ENCODE assay signal across 20 cellular contexts in the genomic region with DNA sequence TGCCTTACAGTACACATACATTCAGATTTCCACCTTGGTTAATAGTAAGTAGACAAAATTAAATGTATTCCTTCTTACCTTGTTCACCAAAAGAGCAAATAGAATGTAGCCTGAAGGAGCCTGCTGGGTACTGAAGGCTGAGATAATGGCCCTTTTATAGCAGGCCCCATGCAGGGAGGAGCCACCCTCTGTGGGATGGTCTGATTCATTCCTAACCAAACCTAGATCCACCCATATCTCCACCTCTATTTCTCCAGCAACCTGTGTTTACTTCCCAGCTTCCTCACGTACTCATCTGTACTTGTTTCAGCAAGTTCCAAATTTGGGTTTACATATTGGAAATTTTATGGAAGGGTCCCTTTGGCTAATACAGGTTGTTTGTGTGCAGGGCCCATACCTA. TPM values are rescaled to one million over a fixed set of nuclear protein-coding genes. Genes with fewer than 3 reads are reported as not detected.
DNase-seq lines count a peak whose midpoint lies in the region; ATAC-seq and TF ChIP-seq lines count a peak whose summit lies in the region.
"Had no signal": no experiment of that assay in that cellular context is flagged by ENCODE, and none has a peak within 500 bp of the region (broad histone marks: within the 10 kb centered on the region; RNA-seq: fewer than 3 reads in every experiment).

A gene (minus strand): TSS at position 129 of the 400 bp plus-strand sequence. CDS start 9,783 bp downstream, outside the sequence.

- H3K79me2 ChIP-seq in HCT116 (ENCODE audit: insufficient read depth, low read length) (no peaks in the 10 kb centered on the region), PC-3 (ENCODE audit: low read length) (no peaks in the 10 kb centered on the region)

- no peak for TF ChIP-seq RAD21 in HCT116 (IDR thresholded peaks at IDR 0.05; ENCODE audit: low read depth)

- H3K27ac Mint-ChIP-seq in nephron progenitor cell: no peak within 1 kb of the TSS

- peaks cover 57% of the 10 kb centered on the region for H3K9me3 Mint-ChIP-seq in nephron progenitor cell

- TF ChIP-seq CTCF in HCT116 (IDR thresholded peaks at IDR 0.05 in 2 of 3, conservative IDR thresholded peaks at IDR 0.05 in 1 of 3; ENCODE audit: borderline replicate concordance in 1 of 3, insufficient read depth in 1 of 3, low read depth in 2 of 3, low read length in 2 of 3) (no peak), PC-3 (conservative IDR thresholded peaks at IDR 0.05; ENCODE audit: low read depth, low read length) (no peak), nephron progenitor cell (IDR thresholded peaks at IDR 0.05) (no peak)

- ATAC-seq in HCT116 (peak; percentile 49; the same call in 1 of the 2 replicates), PC-3 (peak; percentile 59), HG02938 (IDR thresholded peaks at IDR 0.05; ENCODE audit: unreplicated experiment) (no peak), GM21576 (IDR thresholded peaks at IDR 0.05; ENCODE audit: unreplicated experiment) (no peak)

- H3K36me3 Mint-ChIP-seq in nephron progenitor cell (ENCODE audit: low read depth): no peaks in the 10 kb centered on the region

- no peaks in the 10 kb centered on the region for H3F3A ChIP-seq in PC-3 (ENCODE audit: low read length, unreplicated experiment)

- CTCF ChIA-PET in HCT116 (lab: Charles Lee) (no interaction called here), PC-3 (lab: Charles Lee) (no interaction called here)

- no TSS peak for BruUV-seq in HCT116 (replicated peaks; lab: Mats Ljungman, UMichigan)
- no TSS peak for BruUV-seq in PC-3 (replicated peaks; lab: Mats Ljungman, UMichigan)

- H3K4me3 ChIP-seq in HCT116 (replicated peaks in 1 of 2; ENCODE audit: low read depth in 1 of 2, low read length in 2 of 2): no peak within 1 kb of the TSS
- no peak within 1 kb of the TSS for H3K4me3 ChIP-seq in PC-3 (ENCODE audit: low read length)
- H3K4me3 ChIP-seq: PC-9 had no signal

- RAD21 ChIA-PET in HCT116 (lab: Charles Lee; ENCODE audit: low non-redundant PET in 1 of 2, low total read pairs in 2 of 2, uncharacterized antibody in 2 of 2, unreplicated experiment in 2 of 2): no interaction called here

- POLR2A ChIA-PET in HCT116 (lab: Charles Lee) (no interaction called here), PC-3 (lab: Charles Lee; ENCODE audit: unreplicated experiment) (no interaction called here)

- H4K20me1 ChIP-seq in HCT116 (ENCODE audit: insufficient read depth) (no peaks in the 10 kb centered on the region), PC-3 (ENCODE audit: low read length) (no peaks in the 10 kb centered on the region)

- H3K4me1 ChIP-seq in HCT116 (ENCODE audit: control insufficient read depth in 1 of 2, insufficient read depth in 2 of 2, low read length in 2 of 2): no peaks in the 10 kb centered on the region
- no peaks in the 10 kb centered on the region for H3K4me1 ChIP-seq in PC-3 (ENCODE audit: insufficient read depth, low read length)

- no peak for TF ChIP-seq POLR2A in HCT116 (IDR thresholded peaks at IDR 0.05; ENCODE audit: borderline replicate concordance, extremely low read depth, insufficient read depth, insufficient read length)

- H3K27ac ChIP-seq in HCT116 (ENCODE audit: low read depth, low read length) (no peak within 1 kb of the TSS), PC-3 (ENCODE audit: low read length) (no peak within 1 kb of the TSS), epithelial cell of prostate (no peak within 1 kb of the TSS)
- H3K27ac ChIP-seq: PC-9 had no signal

- no peaks in the 10 kb centered on the region for H3K9me3 ChIP-seq in HCT116 (ENCODE audit: control insufficient read depth in 1 of 2, insufficient read depth in 1 of 2, low read depth in 1 of 2, low read length in 2 of 2)
- no peaks in the 10 kb centered on the region for H3K9me3 ChIP-seq in PC-3 (ENCODE audit: low read length)

- H3K9ac ChIP-seq in HCT116 (ENCODE audit: low read length) (no peak within 1 kb of the TSS), PC-3 (ENCODE audit: low read length) (no peak within 1 kb of the TSS)

- DNase-seq in HCT116 (ENCODE audit: low read depth, low spot score): no peak
- no peak for DNase-seq in PC-3
- peak; percentile 40 for DNase-seq in epithelial cell of prostate (ENCODE audit: low read depth, low spot score)
- peak; percentile 34 for DNase-seq in myocyte (ENCODE audit: low read depth)
- no peak for DNase-seq in nephron progenitor cell
- no peak for DNase-seq in SW 1271 (lab: John Stamatoyannopoulos, UW)
- DNase-seq: C1 segment of cervical spinal cord, DMS79 treated with DMSO at 0.1 percent for 48 hours, H7, KBM-7, NCI-H1417 treated with DMSO at 0.1 percent for 48 hours, NCI-H187 treated with DMSO at 0.1 percent for 48 hours, NCI-H2227 treated with DMSO at 0.1 percent for 48 hours, NCI-H524, PC-9 had no signal

- no peaks in the 10 kb centered on the region for H3K27me3 Mint-ChIP-seq in nephron progenitor cell (ENCODE audit: low read depth, poor library complexity)

- H2AFZ ChIP-seq in HCT116 (ENCODE audit: low read depth, low read length, poor library complexity, severe bottlenecking) (no peak within 1 kb of the TSS), PC-3 (ENCODE audit: low read length) (no peak within 1 kb of the TSS)
- H2AFZ ChIP-seq: PC-9 had no signal

- H3K4me3 Mint-ChIP-seq in nephron progenitor cell: no peak within 1 kb of the TSS

- H3K4me2 ChIP-seq in HCT116 (ENCODE audit: low read length): no peak within 1 kb of the TSS
- no peak within 1 kb of the TSS for H3K4me2 ChIP-seq in PC-3 (ENCODE audit: low read length)
- H3K4me2 ChIP-seq: PC-9 had no signal

- H3K27me3 ChIP-seq in HCT116 (ENCODE audit: insufficient read depth, low read length) (peaks cover 9% of the 10 kb centered on the region; the same call in 1 of the 2 replicates), PC-3 (ENCODE audit: low read length) (no peaks in the 10 kb centered on the region)

- H3K9me2 ChIP-seq in HCT116 (ENCODE audit: insufficient read depth): no peaks in the 10 kb centered on the region
- H3K9me2 ChIP-seq in PC-3 (replicated peaks; ENCODE audit: low read length): no peaks in the 10 kb centered on the region

- no peaks in the 10 kb centered on the region for H3K36me3 ChIP-seq in HCT116 (ENCODE audit: control insufficient read depth in 1 of 2, insufficient read depth in 2 of 2, low read length in 2 of 2)
- H3K36me3 ChIP-seq in PC-3 (ENCODE audit: low read depth, low read length): no peaks in the 10 kb centered on the region

- H3K4me1 Mint-ChIP-seq in nephron progenitor cell: no peaks in the 10 kb centered on the region

- intact Hi-C loops in HCT116 (cut with micrococcal nuclease): no loop called here
- intact Hi-C loops in PC-3 (cut with micrococcal nuclease): no loop called here

TF ChIP-seq in HCT116, 20 proteins besides CTCF, POLR2A, EP300 and RAD21:
- TF ChIP-seq JUND (IDR thresholded peaks at IDR 0.05) (no peak), EGR1 (IDR thresholded peaks at IDR 0.05; ENCODE audit: low read depth) (no peak), ZFX (IDR thresholded peaks at IDR 0.05) (no peak), SIN3A (IDR thresholded peaks at IDR 0.05; ENCODE audit: low read depth) (no peak), YY1 (IDR thresholded peaks at IDR 0.05; ENCODE audit: extremely low read depth, insufficient replicate concordance, low read depth, low read length) (no peak), EZH2 (IDR thresholded peaks at IDR 0.05) (no peak), POLR2AphosphoS5 (IDR thresholded peaks at IDR 0.05; ENCODE audit: low read depth, low read length) (no peak), CEBPB (IDR thresholded peaks at IDR 0.05; ENCODE audit: low read depth) (no peak), SP1 (IDR thresholded peaks at IDR 0.05; ENCODE audit: low read depth) (no peak), ELF1 (IDR thresholded peaks at IDR 0.05; ENCODE audit: borderline replicate concordance, low read depth) (no peak), SRF (IDR thresholded peaks at IDR 0.05; ENCODE audit: low read depth) (no peak)
- TF ChIP-seq, protein P1, sequence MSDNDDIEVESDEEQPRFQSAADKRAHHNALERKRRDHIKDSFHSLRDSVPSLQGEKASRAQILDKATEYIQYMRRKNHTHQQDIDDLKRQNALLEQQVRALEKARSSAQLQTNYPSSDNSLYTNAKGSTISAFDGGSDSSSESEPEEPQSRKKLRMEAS (IDR thresholded peaks at IDR 0.05): no peak
- TF ChIP-seq, protein P2, sequence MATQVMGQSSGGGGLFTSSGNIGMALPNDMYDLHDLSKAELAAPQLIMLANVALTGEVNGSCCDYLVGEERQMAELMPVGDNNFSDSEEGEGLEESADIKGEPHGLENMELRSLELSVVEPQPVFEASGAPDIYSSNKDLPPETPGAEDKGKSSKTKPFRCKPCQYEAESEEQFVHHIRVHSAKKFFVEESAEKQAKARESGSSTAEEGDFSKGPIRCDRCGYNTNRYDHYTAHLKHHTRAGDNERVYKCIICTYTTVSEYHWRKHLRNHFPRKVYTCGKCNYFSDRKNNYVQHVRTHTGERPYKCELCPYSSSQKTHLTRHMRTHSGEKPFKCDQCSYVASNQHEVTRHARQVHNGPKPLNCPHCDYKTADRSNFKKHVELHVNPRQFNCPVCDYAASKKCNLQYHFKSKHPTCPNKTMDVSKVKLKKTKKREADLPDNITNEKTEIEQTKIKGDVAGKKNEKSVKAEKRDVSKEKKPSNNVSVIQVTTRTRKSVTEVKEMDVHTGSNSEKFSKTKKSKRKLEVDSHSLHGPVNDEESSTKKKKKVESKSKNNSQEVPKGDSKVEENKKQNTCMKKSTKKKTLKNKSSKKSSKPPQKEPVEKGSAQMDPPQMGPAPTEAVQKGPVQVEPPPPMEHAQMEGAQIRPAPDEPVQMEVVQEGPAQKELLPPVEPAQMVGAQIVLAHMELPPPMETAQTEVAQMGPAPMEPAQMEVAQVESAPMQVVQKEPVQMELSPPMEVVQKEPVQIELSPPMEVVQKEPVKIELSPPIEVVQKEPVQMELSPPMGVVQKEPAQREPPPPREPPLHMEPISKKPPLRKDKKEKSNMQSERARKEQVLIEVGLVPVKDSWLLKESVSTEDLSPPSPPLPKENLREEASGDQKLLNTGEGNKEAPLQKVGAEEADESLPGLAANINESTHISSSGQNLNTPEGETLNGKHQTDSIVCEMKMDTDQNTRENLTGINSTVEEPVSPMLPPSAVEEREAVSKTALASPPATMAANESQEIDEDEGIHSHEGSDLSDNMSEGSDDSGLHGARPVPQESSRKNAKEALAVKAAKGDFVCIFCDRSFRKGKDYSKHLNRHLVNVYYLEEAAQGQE (IDR thresholded peaks at IDR 0.05; ENCODE audit: low read depth): no peak
- TF ChIP-seq, protein P3, sequence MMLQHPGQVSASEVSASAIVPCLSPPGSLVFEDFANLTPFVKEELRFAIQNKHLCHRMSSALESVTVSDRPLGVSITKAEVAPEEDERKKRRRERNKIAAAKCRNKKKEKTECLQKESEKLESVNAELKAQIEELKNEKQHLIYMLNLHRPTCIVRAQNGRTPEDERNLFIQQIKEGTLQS (IDR thresholded peaks at IDR 0.05): no peak
TF ChIP-seq in HCT116: peak in this region for 0.

RNA-seq across cellular contexts. Expression of the gene that starts here (rescaled TPM):
- total RNA-seq in HCT116 (2021; ENCODE audit: unreplicated experiment): 0.02 TPM
- polyA plus RNA-seq in HCT116 (2012): under 0.01 and 0.01 TPM in 2 replicates
- not detected in 2 replicates for total RNA-seq in PC-3 (2014; rRNA removed)
- total RNA-seq in myocyte: 0.13 and 0.21 TPM in 2 replicates
- polyA plus RNA-seq in myocyte (2012): 2.7 TPM
- total RNA-seq: A673, G401, H7, PC-9, SK-MEL-5 had no signal

Comparison
In these comparisons a context has a peak if more than half of its experiments do, and no peak if none do; other contexts are left out.
1. Peak in ATAC-seq in HCT116; RNA of the gene not detected or under 1 TPM.
2. Peak in ATAC-seq in PC-3; RNA of the gene not detected or under 1 TPM.
3. DNase-seq: peak in epithelial cell of prostate (single experiment) and myocyte (single experiment); none in HCT116 (single experiment), PC-3 (single experiment), nephron progenitor cell (single experiment) and SW 1271 (0 of 2).